Comparison of ENCODE assay signal across 38 cellular contexts in the genomic region with DNA sequence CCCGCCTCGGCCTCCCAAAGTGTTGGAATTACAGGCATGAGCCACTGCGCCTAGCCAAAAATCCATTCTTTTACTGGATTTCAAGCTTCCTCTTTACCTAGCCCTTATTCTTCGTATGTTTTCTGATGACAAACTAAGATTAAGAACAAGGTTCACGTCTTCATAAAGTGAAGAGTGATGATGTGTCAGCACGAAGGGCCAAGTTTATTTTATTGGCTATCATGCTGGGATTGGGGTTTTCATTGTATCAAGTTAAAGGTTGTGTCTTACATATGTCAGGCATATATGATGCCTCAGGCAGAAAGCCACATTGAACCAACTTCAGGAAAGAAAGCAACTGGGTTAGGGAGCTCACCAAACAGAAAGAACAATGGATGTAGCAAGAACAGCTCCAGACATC. TPM values are rescaled to one million over a fixed set of nuclear protein-coding genes. Genes with fewer than 3 reads are reported as not detected.
"Had no signal": no experiment of that assay in that cellular context is flagged by ENCODE, and none has a peak within 500 bp of the region (broad histone marks: within the 10 kb centered on the region; RNA-seq: fewer than 3 reads in every experiment).

No MANE protein-coding gene starts in this region.

- H3K27ac ChIP-seq: adrenal gland, ascending aorta, body of pancreas, brain microvascular endothelial cell, breast epithelium, cardiac muscle cell had no signal

- H3K4me1 ChIP-seq: adrenal gland, ascending aorta, body of pancreas, breast epithelium had no signal

- H3K36me3 ChIP-seq: adrenal gland, ascending aorta, brain microvascular endothelial cell, breast epithelium, cardiac muscle cell had no signal

- H3K27me3 ChIP-seq: adrenal gland, ascending aorta, body of pancreas, brain microvascular endothelial cell, breast epithelium had no signal

- ATAC-seq: activated naive CD4-positive, alpha-beta T cell treated with anti-CD3 and anti-CD28 coated beads, Interleukin-2, amount 50 U/mL, for 72 hours; activated naive CD8-positive, alpha-beta T cell treated with anti-CD3 and anti-CD28 coated beads, Interleukin-2, amount 50 U/mL, for 24 hours; activated T-cell treated with anti-CD3 and anti-CD28 coated beads, Interleukin-2, amount 50 U/mL, for 4 hours; activated T-cell treated with anti-CD3 and anti-CD28 coated beads, Interleukin-2, amount 50 U/mL, for 72 hours; activated T-helper 17 cell treated with anti-CD3 and anti-CD28 coated beads, Interleukin-2, amount 50 U/mL, for 72 hours; body of pancreas had no signal

- FAIRE-seq: astrocyte, bronchial epithelial cell had no signal

- DNase-seq: activated effector memory CD4-positive, alpha-beta T cell treated with anti-CD3 and anti-CD28 coated beads, Interleukin-2, amount 50 U/mL, for 16 hours; activated effector memory CD4-positive, alpha-beta T cell treated with Interleukin-2 at 50 U/mL for 16 hours; activated gamma-delta T cell; activated gamma-delta T cell treated with Interleukin-2 at 50 U/mL for 16 hours; activated naive CD4-positive, alpha-beta T cell; activated naive CD4-positive, alpha-beta T cell treated with anti-CD3 and anti-CD28 coated beads for 36 hours; activated naive CD4-positive, alpha-beta T cell treated with anti-CD3 and anti-CD28 coated beads, Interleukin-2, amount 10 ng/mL, durations not matched to agents 7 days and 5 days; activated naive CD4-positive, alpha-beta T cell treated with anti-CD3 and anti-CD28 coated beads, Interleukin-2, amount 50 U/mL, for 16 hours; activated naive CD4-positive, alpha-beta T cell treated with Interleukin-2 at 50 U/mL for 16 hours; activated naive CD8-positive, alpha-beta T cell treated with anti-CD3 and anti-CD28 coated beads for 36 hours; activated naive CD8-positive, alpha-beta T cell treated with anti-CD3 and anti-CD28 coated beads, Interleukin-2, amount 10 ng/mL, durations not matched to agents 7 days and 5 days; activated naive CD8-positive, alpha-beta T cell treated with anti-CD3 and anti-CD28 coated beads, Interleukin-2, amount 50 U/mL, for 24 hours; activated T-cell treated with anti-CD3 and anti-CD28 coated beads, Interleukin-2, amount 50 U/mL, for 1 hour; activated T-cell treated with anti-CD3 and anti-CD28 coated beads, Interleukin-2, amount 50 U/mL, for 24 hours; activated T-cell treated with anti-CD3 and anti-CD28 coated beads, Interleukin-2, amount 50 U/mL, for 4 hours; activated T-cell treated with anti-CD3 and anti-CD28 coated beads, Interleukin-2, amount 50 U/mL, for 48 hours; activated T-cell treated with anti-CD3 and anti-CD28 coated beads, Interleukin-2, amount 50 U/mL, for 72 hours; adrenal gland; amniotic stem cell; amygdala; anterior cingulate cortex; aorta; body of pancreas; brain microvascular endothelial cell; caudate nucleus; central memory CD4-positive, alpha-beta T cell; cerebellar nuclear complex had no signal

- H3K9me3 ChIP-seq: adrenal gland, ascending aorta, body of pancreas, breast epithelium had no signal

- H3K4me3 ChIP-seq: adrenal gland, ascending aorta, body of pancreas, breast epithelium, cardiac muscle cell had no signal

RNA-seq across cellular contexts. Expression of gene SLC17A3, which starts 19.7 kb away (rescaled TPM):
- total RNA-seq: activated naive CD4-positive, alpha-beta T cell treated with anti-CD3 and anti-CD28 coated beads for 36 hours; activated naive CD8-positive, alpha-beta T cell treated with anti-CD3 and anti-CD28 coated beads for 36 hours; aorta; ascending aorta; astrocyte; body of pancreas; breast epithelium; bronchial epithelial cell; cardiac muscle cell; cardiac septum; cerebellum; chondrocyte had no signal
- polyA plus RNA-seq: adipose tissue, aorta, cardiac muscle cell had no signal

RNA-seq across cellular contexts. Expression of gene SLC17A2, which starts 36.7 kb away (rescaled TPM):
- total RNA-seq: activated naive CD8-positive, alpha-beta T cell treated with anti-CD3 and anti-CD28 coated beads for 36 hours; activated naive CD8-positive, alpha-beta T cell treated with anti-CD3 and anti-CD28 coated beads, Interleukin-2, amount 10 ng/mL, durations not matched to agents 7 days and 5 days; activated T-cell treated with anti-CD3 and anti-CD28 coated beads, Interleukin-2, amount 50 U/mL, for 72 hours; activated T-helper 17 cell treated with anti-CD3 and anti-CD28 coated beads, Interleukin-2, amount 50 U/mL, for 72 hours; adrenal gland; aorta; ascending aorta; astrocyte; body of pancreas; breast epithelium; bronchial epithelial cell; cardiac muscle cell; cardiac septum; cerebellum; chondrocyte had no signal
- polyA plus RNA-seq: adipose tissue, adrenal gland, aorta, cardiac muscle cell had no signal
